1 cellular context compared by ENCODE assay signal in genomic region chr1:21468597-21468996, GRCh38.
TF ChIP-seq lines count a peak whose summit lies in the region.

No MANE protein-coding gene starts in this region.

TF ChIP-seq in H1, 55 proteins besides CTCF, POLR2A, EP300 and RAD21:
- TF ChIP-seq HDAC2 (IDR thresholded peaks at IDR 0.05; ENCODE audit: borderline replicate concordance in 1 of 2, low read depth in 2 of 2, low read length in 2 of 2) (no peak), MAFK (IDR thresholded peaks at IDR 0.05; ENCODE audit: low read depth, low read length) (no peak), TBP (IDR thresholded peaks at IDR 0.05; ENCODE audit: low read depth, low read length) (no peak), CBX5 (IDR thresholded peaks at IDR 0.05; ENCODE audit: low read depth, low read length) (no peak), CHD7 (IDR thresholded peaks at IDR 0.05; ENCODE audit: insufficient replicate concordance, low read length) (no peak), POLR2AphosphoS5 (IDR thresholded peaks at IDR 0.05; ENCODE audit: low read depth, low read length) (no peak), CTBP2 (IDR thresholded peaks at IDR 0.05; ENCODE audit: borderline replicate concordance, insufficient read depth, insufficient read length, low read length) (no peak), USF2 (IDR thresholded peaks at IDR 0.05; ENCODE audit: low read length) (no peak)
